In genomic region chr7:137258552-137258951, GRCh38 we compare ENCODE assay signal across 17 cellular contexts.
"Had no signal": no experiment of that assay in that cellular context is flagged by ENCODE, and none has a peak within 500 bp of the region (broad histone marks: within the 10 kb centered on the region; RNA-seq: fewer than 3 reads in every experiment).

No MANE protein-coding gene starts in this region.

- H3K27ac Mint-ChIP-seq: naive thymus-derived CD4-positive, alpha-beta T cell; nephron progenitor cell; stimulated activated naive B cell treated with anti-CD40 and anti-IgM and Interleukin-4, amounts not matched to agents 10 μg/mL and 1 μg/mL and 100 μg/mL, for 72 hours; stimulated activated naive CD8-positive, alpha-beta T cell treated with anti-CD3 and anti-CD28 coated beads, Interleukin-15, amount 100 ng/mL, for 72 hours had no signal

- H3K27me3 Mint-ChIP-seq: naive thymus-derived CD4-positive, alpha-beta T cell; stimulated activated naive B cell treated with anti-CD40 and anti-IgM and Interleukin-4, amounts not matched to agents 10 μg/mL and 1 μg/mL and 100 μg/mL, for 72 hours; stimulated activated naive CD8-positive, alpha-beta T cell treated with anti-CD3 and anti-CD28 coated beads, Interleukin-15, amount 100 ng/mL, for 72 hours had no signal

- H3K27me3 ChIP-seq: dorsolateral prefrontal cortex, sigmoid colon, testis, tibial nerve had no signal

- H3K36me3 ChIP-seq: sigmoid colon, tibial nerve had no signal

- H3K9me3 Mint-ChIP-seq: nephron progenitor cell had no signal

- H3K4me1 ChIP-seq: sigmoid colon, testis, tibial nerve had no signal

- H3K4me3 ChIP-seq: dorsolateral prefrontal cortex, sigmoid colon, skin epidermis, testis, tibial nerve had no signal

- DNase-seq: cortex of kidney; dorsolateral prefrontal cortex; effector CD8-positive, alpha-beta T cell; kidney; left cardiac atrium; left ventricle myocardium superior; naive thymus-derived CD4-positive, alpha-beta T cell; nephron progenitor cell; sigmoid colon; stimulated activated CD4-positive, alpha-beta T cell treated with anti-CD3 and anti-CD28 coated beads, Interleukin-2, amount 100 ng/mL, for 24 hours; stimulated activated CD4-positive, alpha-beta T cell treated with anti-CD3 and anti-CD28 coated beads, Interleukin-4, amount 100 ng/mL, for 4 hours; stimulated activated naive B cell treated with anti-CD40 and anti-IgM and Interleukin-4, amounts not matched to agents 10 μg/mL and 1 μg/mL and 100 μg/mL, for 72 hours; stimulated activated naive CD8-positive, alpha-beta T cell treated with anti-CD3 and anti-CD28 coated beads, Interleukin-15, amount 100 ng/mL, for 72 hours; testis had no signal

- H3K9me3 ChIP-seq: sigmoid colon, testis, tibial nerve had no signal

- H3K36me3 Mint-ChIP-seq: naive thymus-derived CD4-positive, alpha-beta T cell; stimulated activated naive B cell treated with anti-CD40 and anti-IgM and Interleukin-4, amounts not matched to agents 10 μg/mL and 1 μg/mL and 100 μg/mL, for 72 hours had no signal

- ATAC-seq: esophagus mucosa; left cardiac atrium; left ventricle myocardium superior; naive thymus-derived CD4-positive, alpha-beta T cell; stimulated activated naive B cell treated with anti-CD40 and anti-IgM and Interleukin-4, amounts not matched to agents 10 μg/mL and 1 μg/mL and 100 μg/mL, for 72 hours; stimulated activated naive CD8-positive, alpha-beta T cell treated with anti-CD3 and anti-CD28 coated beads, Interleukin-15, amount 100 ng/mL, for 72 hours had no signal

- H3K27ac ChIP-seq: dorsolateral prefrontal cortex, sigmoid colon, skin epidermis, testis, tibial nerve had no signal

- H3K4me3 Mint-ChIP-seq: naive thymus-derived CD4-positive, alpha-beta T cell; nephron progenitor cell; stimulated activated naive B cell treated with anti-CD40 and anti-IgM and Interleukin-4, amounts not matched to agents 10 μg/mL and 1 μg/mL and 100 μg/mL, for 72 hours; stimulated activated naive CD8-positive, alpha-beta T cell treated with anti-CD3 and anti-CD28 coated beads, Interleukin-15, amount 100 ng/mL, for 72 hours had no signal

- H3K4me1 Mint-ChIP-seq: naive thymus-derived CD4-positive, alpha-beta T cell; nephron progenitor cell; stimulated activated naive B cell treated with anti-CD40 and anti-IgM and Interleukin-4, amounts not matched to agents 10 μg/mL and 1 μg/mL and 100 μg/mL, for 72 hours; stimulated activated naive CD8-positive, alpha-beta T cell treated with anti-CD3 and anti-CD28 coated beads, Interleukin-15, amount 100 ng/mL, for 72 hours had no signal
